Comparison of ENCODE assay signal across 8 cellular contexts in the genomic region with DNA sequence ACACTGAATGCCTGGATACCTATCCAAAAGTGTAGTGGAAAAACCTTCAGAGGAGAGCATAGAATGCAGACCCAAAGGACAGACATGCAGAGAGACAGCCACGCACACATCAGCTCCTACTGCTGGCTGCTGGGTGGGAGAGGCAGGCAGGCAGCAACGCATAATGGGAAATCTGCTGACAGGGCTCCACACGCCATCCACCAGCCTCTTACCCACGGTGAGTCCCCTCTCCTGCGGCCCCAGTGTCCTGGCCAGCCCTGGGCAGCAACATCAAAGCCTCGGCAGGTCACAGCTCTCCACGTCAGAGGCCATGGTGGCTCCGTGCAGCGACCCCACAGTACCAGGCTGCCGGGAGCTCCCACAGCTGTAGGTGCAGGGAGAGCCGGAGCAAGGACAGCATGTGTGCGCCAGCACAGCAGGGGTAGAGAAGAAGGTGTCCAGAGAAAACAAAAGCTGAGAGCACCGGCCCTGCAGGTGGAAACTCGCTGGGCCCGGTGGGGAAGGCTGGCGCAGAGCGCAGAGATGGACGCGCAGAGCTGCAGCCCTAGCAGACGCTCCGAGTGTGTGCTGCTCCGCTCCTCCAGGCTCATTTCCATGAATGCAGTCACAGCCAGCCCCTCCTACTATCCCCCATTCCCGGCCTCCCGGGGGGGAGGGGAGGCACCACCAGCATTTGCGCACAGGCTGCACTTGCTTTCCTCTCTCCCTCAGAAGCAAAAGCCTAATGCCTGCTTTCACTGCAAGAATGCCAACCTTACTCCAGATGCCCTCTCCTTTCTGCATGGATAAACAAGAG. TPM values are rescaled to one million over a fixed set of nuclear protein-coding genes. Genes with fewer than 3 reads are reported as not detected.
DNase-seq lines count a peak whose midpoint lies in the region; ATAC-seq, FAIRE-seq and TF ChIP-seq lines count a peak whose summit lies in the region.

No MANE protein-coding gene starts in this region.

- no peak for TF ChIP-seq POLR2A in HepG2 (IDR thresholded peaks at IDR 0.05; ENCODE audit: insufficient read depth in 1 of 2, low read depth in 2 of 2, low read length in 2 of 2)
- peak; percentile 14 to 49 for TF ChIP-seq POLR2A in tibial nerve (IDR thresholded peaks at IDR 0.05)

- no TSS peak for BruUV-seq in HepG2 (replicated peaks; lab: Mats Ljungman, UMichigan)

- TF ChIP-seq CTCF in AG10803 (conservative IDR thresholded peaks at IDR 0.05; ENCODE audit: low read length) (no peak), Loucy (conservative IDR thresholded peaks at IDR 0.05; ENCODE audit: low read length) (no peak), HepG2 (CRISPR knock-in tag; IDR thresholded peaks at IDR 0.05) (no peak), tibial nerve (IDR thresholded peaks at IDR 0.05) (no peak), D721Med (IDR thresholded peaks at IDR 0.05; ENCODE audit: insufficient read depth, missing control alignments) (no peak)

- DNase-seq in AG10803 (ENCODE audit: low read depth) (no peak), caudate nucleus (lab: John Stamatoyannopoulos, UW) (peak in 60 of 61 donors; percentile 59 to 97 (median 91)), HepG2 (ENCODE audit: low spot score) (no peak), tibial nerve (ENCODE audit: low spot score in 2 of 2) (no peak), D721Med (ENCODE audit: insufficient read length, low spot score) (no peak)

- no peaks in the 10 kb centered on the region for H3K27me3 ChIP-seq in Loucy (ENCODE audit: insufficient read depth, low read length, poor library complexity, severe bottlenecking)
- H3K27me3 ChIP-seq in HepG2 (ENCODE audit: control insufficient read depth in 1 of 2, insufficient read depth in 2 of 2, low read length in 2 of 2), result no peaks in the 10 kb centered on the region
- H3K27me3 ChIP-seq in tibial nerve, result no peaks in the 10 kb centered on the region

- 53% methylated on average over 22 of the region's 25 CpGs for WGBS in HepG2 (ENCODE audit: low lambda C conversion rate)
- 23 to 36% methylated on average over 19 to 24 of the region's 25 CpGs for WGBS in tibial nerve, 2 donors

- H2AFZ ChIP-seq in Loucy (ENCODE audit: low read length), result no peak overlapping the region
- H2AFZ ChIP-seq in HepG2 (ENCODE audit: low read length), result no peak overlapping the region

- no peak for TF ChIP-seq RAD21 in HepG2 (CRISPR knock-in tag; IDR thresholded peaks at IDR 0.05)

- CTCF ChIA-PET in HepG2 (lab: Yijun Ruan, JAX; ENCODE audit: low intra/inter-chr PET ratio, low total read pairs), result no interaction called here

- H3K4me3 ChIP-seq in AG10803 (ENCODE audit: low read length) (peak overlapping the region; percentile 33), Loucy (ENCODE audit: low read length, poor library complexity, severe bottlenecking) (no peak overlapping the region), HepG2 (replicated peaks in 1 of 3; ENCODE audit: insufficient read depth in 1 of 3, low read depth in 2 of 3, low read length in 3 of 3) (peak overlapping the region; percentile 31 to 64 (median 41); a peak in 5 of 6 replicates), tibial nerve (peak overlapping the region; percentile 20 to 50 (median 32))

- FAIRE-seq in HepG2 (lab: Jason Lieb, UNC), result no peak
- no peak for FAIRE-seq in D721Med (lab: Jason Lieb, UNC)

- TF ChIP-seq EP300 in HepG2 (IDR thresholded peaks at IDR 0.05; ENCODE audit: low read depth in 2 of 2, low read length in 2 of 2) (no peak), HepG2 (CRISPR knock-in tag; IDR thresholded peaks at IDR 0.05; ENCODE audit: borderline replicate concordance) (no peak), tibial nerve (IDR thresholded peaks at IDR 0.05) (peak in 1 of 2 donors; percentile 78)

- ATAC-seq in HepG2 (peak; percentile 61), GM21528 (IDR thresholded peaks at IDR 0.05; ENCODE audit: low FRiP score, unreplicated experiment) (no peak), GM18867 (IDR thresholded peaks at IDR 0.05; ENCODE audit: unreplicated experiment) (no peak)

- H4K20me1 ChIP-seq in Loucy (ENCODE audit: insufficient read depth, low read length, poor library complexity, severe bottlenecking), result peaks cover 47% of the 10 kb centered on the region
- H4K20me1 ChIP-seq in HepG2 (ENCODE audit: insufficient read depth, low read length), result peaks cover 64% of the 10 kb centered on the region

- H3K79me2 ChIP-seq in Loucy (ENCODE audit: insufficient read depth, low read length) (peaks cover 95% of the 10 kb centered on the region), HepG2 (ENCODE audit: insufficient read depth, low read length) (peaks cover 56% of the 10 kb centered on the region)

- H3F3A ChIP-seq in Loucy (ENCODE audit: low read depth), result peaks cover 10% of the 10 kb centered on the region

- H3K9me2 ChIP-seq in Loucy (replicated peaks; ENCODE audit: low read depth, low read length), result no peaks in the 10 kb centered on the region

- POLR2A ChIA-PET in HepG2 (lab: Yijun Ruan, JAX), result interaction anchor here (0.6 kb wide), 1 partner anchor 303 kb away, joined by 3 read pairs; no protein-coding TSS in a partner anchor

- H3K4me1 ChIP-seq in Loucy (ENCODE audit: insufficient read depth, low read length, poor library complexity, severe bottlenecking) (peaks cover 78% of the 10 kb centered on the region), HepG2 (ENCODE audit: insufficient read depth, low read length) (peaks cover 70% of the 10 kb centered on the region), tibial nerve (peaks cover 0 to 75% (median 55%) of the 10 kb centered on the region in 4 donors)

- H3K27ac ChIP-seq in caudate nucleus (ENCODE audit: low read depth, low read length), result peak overlapping the region; percentile 93
- no peak overlapping the region for H3K27ac ChIP-seq in HepG2 (ENCODE audit: extremely low read length, insufficient read depth, low read length)
- H3K27ac ChIP-seq in tibial nerve, result peak overlapping the region; percentile 58 to 82 (median 73)

- peak overlapping the region; percentile 66 for H3K9ac ChIP-seq in Loucy (ENCODE audit: low read depth, low read length, poor library complexity, severe bottlenecking)
- H3K9ac ChIP-seq in HepG2 (ENCODE audit: insufficient read depth, low read depth, low read length), result no peak overlapping the region

- in situ Hi-C loops in HepG2 (cut with HindIII; ENCODE audit: extremely low pct_ligation_motif_present, low pct_unique_long_range_greater_than_20kb), result no loop called here

- H3K9me3 ChIP-seq in Loucy (ENCODE audit: insufficient read depth, low read depth, low read length) (no peaks in the 10 kb centered on the region), HepG2 (ENCODE audit: low read length) (no peaks in the 10 kb centered on the region), tibial nerve (no peaks in the 10 kb centered on the region)

- H3K4me2 ChIP-seq in Loucy (ENCODE audit: low read depth, low read length, poor library complexity, severe bottlenecking), result peak overlapping the region; percentile 86
- peak overlapping the region; percentile 68 for H3K4me2 ChIP-seq in HepG2 (ENCODE audit: low read depth, low read length)

- intact Hi-C loops in HepG2 (cut with micrococcal nuclease; ENCODE audit: unreplicated experiment), result no loop called here

- H3K36me3 ChIP-seq in Loucy (ENCODE audit: insufficient read depth, low read length), result no peaks in the 10 kb centered on the region
- H3K36me3 ChIP-seq in HepG2 (replicated peaks in 1 of 2; ENCODE audit: control insufficient read depth in 1 of 2, insufficient read depth in 2 of 2, low read length in 2 of 2), result no peaks in the 10 kb centered on the region
- no peaks in the 10 kb centered on the region for H3K36me3 ChIP-seq in tibial nerve

TF ChIP-seq in HepG2, 621 proteins besides CTCF, POLR2A, EP300 and RAD21 (continues in another document):
- TF ChIP-seq SAP130 (CRISPR knock-in tag; IDR thresholded peaks at IDR 0.05; ENCODE audit: low read depth) (0 out of 2 replicates have a peak, but pooled peaks have one; percentile 12), ZNF335 (CRISPR knock-in tag; IDR thresholded peaks at IDR 0.05) (no peak), RFXANK (CRISPR knock-in tag; IDR thresholded peaks at IDR 0.05) (no peak), ARHGAP35 (CRISPR knock-in tag; IDR thresholded peaks at IDR 0.05; ENCODE audit: borderline replicate concordance) (0 out of 2 replicates have a peak, but pooled peaks have one; percentile 25)
- TF ChIP-seq, protein P1, sequence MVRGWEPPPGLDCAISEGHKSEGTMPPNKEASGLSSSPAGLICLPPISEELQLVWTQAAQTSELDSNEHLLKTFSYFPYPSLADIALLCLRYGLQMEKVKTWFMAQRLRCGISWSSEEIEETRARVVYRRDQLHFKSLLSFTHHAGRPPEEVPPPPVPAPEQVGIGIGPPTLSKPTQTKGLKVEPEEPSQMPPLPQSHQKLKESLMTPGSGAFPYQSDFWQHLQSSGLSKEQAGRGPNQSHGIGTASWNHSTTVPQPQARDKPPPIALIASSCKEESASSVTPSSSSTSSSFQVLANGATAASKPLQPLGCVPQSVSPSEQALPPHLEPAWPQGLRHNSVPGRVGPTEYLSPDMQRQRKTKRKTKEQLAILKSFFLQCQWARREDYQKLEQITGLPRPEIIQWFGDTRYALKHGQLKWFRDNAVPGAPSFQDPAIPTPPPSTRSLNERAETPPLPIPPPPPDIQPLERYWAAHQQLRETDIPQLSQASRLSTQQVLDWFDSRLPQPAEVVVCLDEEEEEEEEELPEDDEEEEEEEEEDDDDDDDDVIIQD (CRISPR knock-in tag; IDR thresholded peaks at IDR 0.05; ENCODE audit: low read depth), result no peak

RNA-seq across cellular contexts. Expression of a gene that starts 58.9 kb away (rescaled TPM):
- total RNA-seq in HepG2 (2016; rRNA removed; fragmentation: Illumina TruSeq; extraction: Trizol) (20.1 and 21.3 TPM in 2 replicates), tibial nerve (10 to 100 TPM; 53.1 to 81.0 (median 63.8) TPM)
- 4.6 and 4.8 TPM in 2 replicates for total RNA-seq in HepG2 (2016; cell fraction: cytosol; rRNA removed; fragmentation: Illumina TruSeq; extraction: Trizol; ENCODE audit: low read depth)
- 20.2 and 20.6 TPM in 2 replicates for total RNA-seq in HepG2 (2016; cell fraction: insoluble cytoplasmic fraction; rRNA removed; fragmentation: Illumina TruSeq; extraction: Trizol)
- 12.9 and 13.2 TPM in 2 replicates for total RNA-seq in HepG2 (2016; cell fraction: membrane; rRNA removed; fragmentation: Illumina TruSeq; extraction: Trizol)
- total RNA-seq in HepG2 (2016; cell fraction: nucleus; rRNA removed; fragmentation: Illumina TruSeq; extraction: Trizol), result 21.3 and 24.7 TPM in 2 replicates
- 48.9 and 66.5 TPM in 2 replicates for polyA plus RNA-seq in HepG2 (2011; rRNA removed)
- polyA plus RNA-seq in HepG2 (2011; cell fraction: cytosol; rRNA removed), result 36.2 and 36.3 TPM in 2 replicates
- polyA plus RNA-seq in HepG2 (2011; cell fraction: nucleus; rRNA removed), result 233 and 263 TPM in 2 replicates
- polyA plus RNA-seq in HepG2 (2012), result 33.2 and 38.1 TPM in 2 replicates
- 2.0 TPM in 2 replicates for polyA plus RNA-seq in HepG2 (2016; cell fraction: cytosol; fragmentation: Illumina TruSeq; extraction: Trizol; ENCODE audit: low read depth)
- polyA plus RNA-seq in HepG2 (2016; cell fraction: insoluble cytoplasmic fraction; fragmentation: Illumina TruSeq; extraction: Trizol; ENCODE audit: low read depth), result 22.9 and 27.1 TPM in 2 replicates
- polyA plus RNA-seq in HepG2 (2016; cell fraction: membrane; fragmentation: Illumina TruSeq; extraction: Trizol; ENCODE audit: low read depth), result 7.5 and 8.2 TPM in 2 replicates
- 48.3 and 49.0 TPM in 2 replicates for polyA plus RNA-seq in HepG2 (2016; cell fraction: nucleus; fragmentation: Illumina TruSeq; extraction: Trizol; ENCODE audit: insufficient read depth, low read depth)
- polyA minus RNA-seq in HepG2 (2011; rRNA and poly(A)+ RNA removed; ENCODE audit: low replicate concordance), result 20.1 and 43.0 TPM in 2 replicates
- 16.4 and 17.8 TPM in 2 replicates for polyA minus RNA-seq in HepG2 (2011; cell fraction: cytosol; rRNA and poly(A)+ RNA removed)
- polyA minus RNA-seq in HepG2 (2011; cell fraction: nucleus; rRNA and poly(A)+ RNA removed), result 66.4 and 72.6 TPM in 2 replicates

Comparison
In these comparisons a context has a peak if more than half of its experiments do, and no peak if none do; other contexts are left out.
1. DNase-seq: peak in caudate nucleus (60 of 61); none in AG10803 (single experiment), HepG2 (single experiment), tibial nerve (0 of 2) and D721Med (single experiment).
2. POLR2A ChIP-seq: peak in tibial nerve (2 of 2); none in HepG2 (0 of 2).